ENCODE assay signal across 15 cellular contexts in genomic region chr9:90002299-90003045, GRCh38.
DNase-seq lines count a peak whose midpoint lies in the region; ATAC-seq lines count a peak whose summit lies in the region.
"Had no signal": no experiment of that assay in that cellular context is flagged by ENCODE, and none has a peak within 500 bp of the region (broad histone marks: within the 10 kb centered on the region; RNA-seq: fewer than 3 reads in every experiment).

No MANE protein-coding gene starts in this region.

- no peak overlapping the region for H3K4me3 ChIP-seq in esophagus (ENCODE audit: low read depth in 1 of 2, low read length in 2 of 2)
- H3K4me3 ChIP-seq: MG63 had no signal

- WGBS in esophagus, 2 donors = 32 to 50% methylated on average over 7 of the region's 7 CpGs

- H3K4me1 ChIP-seq in esophagus (ENCODE audit: control insufficient read depth in 2 of 2, insufficient read depth in 2 of 2, low read length in 1 of 2) = peaks cover 6 to 22% of the 10 kb centered on the region in 2 donors

- H3K27me3 ChIP-seq in esophagus (ENCODE audit: control insufficient read depth in 1 of 2, insufficient read depth in 2 of 2, low read length in 2 of 2) = no peaks in the 10 kb centered on the region
- H3K27me3 ChIP-seq: MG63 had no signal

- peaks cover 0 to 3% of the 10 kb centered on the region in 2 donors for H3K9me3 ChIP-seq in esophagus (ENCODE audit: control insufficient read depth in 2 of 2, insufficient read depth in 1 of 2, low read depth in 1 of 2, low read length in 1 of 2)

- DNase-seq in DMS153 (lab: John Stamatoyannopoulos, UW) = peak; percentile 44
- DNase-seq in NCI-H1105 treated with DMSO at 0.1 percent for 48 hours (lab: John Stamatoyannopoulos, UW) = peak; percentile 56
- DNase-seq in pons (ENCODE audit: low spot score) = peak; percentile 34
- DNase-seq in LoVo (ENCODE audit: low spot score) = no peak
- DNase-seq: activated CD4-positive, alpha-beta memory T cell treated with anti-CD3 and anti-CD28 coated beads, Interleukin-2, amount 10 ng/mL, durations not matched to agents 7 days and 5 days; activated gamma-delta T cell treated with Interleukin-2 at 50 U/mL for 16 hours; cerebellar nuclear complex; naive thymus-derived CD8-positive, alpha-beta T cell; PC-3; T-helper 17 cell had no signal

- H3K27ac ChIP-seq in esophagus (ENCODE audit: low read depth in 2 of 2, low read length in 1 of 2) = peak overlapping the region; percentile 9 to 47

- no peak for ATAC-seq in HG03521 (IDR thresholded peaks at IDR 0.05; ENCODE audit: unreplicated experiment)
- ATAC-seq in GM18907 (IDR thresholded peaks at IDR 0.05; ENCODE audit: unreplicated experiment) = no peak
- ATAC-seq in GM18511 (IDR thresholded peaks at IDR 0.05; ENCODE audit: unreplicated experiment) = no peak
- ATAC-seq: naive thymus-derived CD8-positive, alpha-beta T cell; PC-3; T-helper 17 cell had no signal

- H3K36me3 ChIP-seq in esophagus (ENCODE audit: control insufficient read depth in 2 of 2, insufficient read depth in 2 of 2, low read length in 1 of 2) = no peaks in the 10 kb centered on the region
- H3K36me3 ChIP-seq: MG63 had no signal
